ENCODE assay signal across 22 cellular contexts in genomic region chr4:185013715-185014114, GRCh38. TPM values are rescaled to one million over a fixed set of nuclear protein-coding genes. Genes with fewer than 3 reads are reported as not detected.
"Had no signal": no experiment of that assay in that cellular context is flagged by ENCODE, and none has a peak within 500 bp of the region (broad histone marks: within the 10 kb centered on the region; RNA-seq: fewer than 3 reads in every experiment).

No MANE protein-coding gene starts in this region.

- DNase-seq: activated CD4-positive, alpha-beta T cell treated with anti-CD3 and anti-CD28 coated beads, Interleukin-2, amount 50 U/mL, for 48 hours; activated CD4-positive, CD25-positive, alpha-beta regulatory T cell; activated naive CD4-positive, alpha-beta T cell treated with Interleukin-2 at 50 U/mL for 16 hours; adrenal gland; body of pancreas; cerebellar nuclear complex; endodermal cell; mucosa of descending colon; naive thymus-derived CD8-positive, alpha-beta T cell; occipital lobe; psoas muscle; stimulated activated CD4-positive, alpha-beta T cell treated with anti-CD3 and anti-CD28 coated beads, Interleukin-2, amount 100 ng/mL, for 24 hours; testis had no signal

- FAIRE-seq: islet of Langerhans had no signal

- H3K4me1 ChIP-seq: adrenal gland, testis had no signal

- H3K4me3 Mint-ChIP-seq: endodermal cell; stimulated activated naive CD8-positive, alpha-beta T cell treated with anti-CD3 and anti-CD28 coated beads, Interleukin-15, Interleukin-2, amounts not matched to agents 100 ng/mL and 50 ng/mL, for 24 hours had no signal

- H3K36me3 Mint-ChIP-seq: naive thymus-derived CD8-positive, alpha-beta T cell had no signal

- H3K27ac Mint-ChIP-seq: endodermal cell; stimulated activated naive CD8-positive, alpha-beta T cell treated with anti-CD3 and anti-CD28 coated beads, Interleukin-15, Interleukin-2, amounts not matched to agents 100 ng/mL and 50 ng/mL, for 24 hours had no signal

- H3K9me3 Mint-ChIP-seq: endodermal cell; naive thymus-derived CD8-positive, alpha-beta T cell; stimulated activated naive CD8-positive, alpha-beta T cell treated with anti-CD3 and anti-CD28 coated beads, Interleukin-15, Interleukin-2, amounts not matched to agents 100 ng/mL and 50 ng/mL, for 24 hours had no signal

- H3K36me3 ChIP-seq: adrenal gland had no signal

- H3K9me3 ChIP-seq: adrenal gland, body of pancreas, mucosa of descending colon, psoas muscle, testis had no signal

- H3K27me3 ChIP-seq: testis had no signal

- ATAC-seq: body of pancreas; mucosa of descending colon; naive thymus-derived CD8-positive, alpha-beta T cell; psoas muscle; sciatic nerve had no signal

- H3K4me3 ChIP-seq: adrenal gland, body of pancreas, mucosa of descending colon, psoas muscle, testis had no signal

- H3K27ac ChIP-seq: adrenal gland, body of pancreas, psoas muscle, testis had no signal

RNA-seq across cellular contexts. Expression of gene HELT, which starts 4.6 kb away (rescaled TPM):
- total RNA-seq: adrenal gland; body of pancreas; dermis microvascular lymphatic vessel endothelial cell; endodermal cell; fibroblast of villous mesenchyme; lung microvascular endothelial cell; mucosa of descending colon; naive thymus-derived CD8-positive, alpha-beta T cell; occipital lobe; sciatic nerve; T-helper 2 cell treated with Interferon-gamma antibody and Interleukin-4, amounts not matched to agents 100 ng/mL and 5 ng/mL, for 36 hours; testis; ureter had no signal
- polyA plus RNA-seq: adrenal gland; esophagus; naive thymus-derived CD8-positive, alpha-beta T cell; psoas muscle had no signal
